Comparison of ENCODE assay signal across 3 cellular contexts in the genomic region with DNA sequence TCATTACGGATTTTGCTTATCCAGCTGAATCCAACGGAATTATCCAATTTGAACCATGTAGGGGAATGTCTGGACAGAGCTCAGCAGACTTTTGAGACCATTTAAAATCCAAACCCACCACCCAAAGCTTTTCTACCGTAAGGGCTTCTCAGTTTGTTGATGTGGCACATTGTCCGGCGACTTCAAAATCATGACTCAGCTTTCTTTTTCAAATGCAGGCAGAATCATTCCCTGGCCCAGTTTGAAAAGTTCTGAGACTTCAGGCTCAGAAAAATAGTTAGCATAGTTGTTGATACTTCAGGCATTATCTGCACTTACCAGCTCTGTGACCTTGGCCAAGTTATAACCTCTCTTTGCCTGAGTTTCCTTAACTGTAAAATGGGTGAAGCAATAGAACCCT.
TF ChIP-seq lines count a peak whose summit lies in the region.

No MANE protein-coding gene starts in this region.

TF ChIP-seq in A549, 52 proteins besides CTCF, POLR2A, EP300 and RAD21:
- TF ChIP-seq MAFK (IDR thresholded peaks at IDR 0.05; ENCODE audit: partially characterized antibody), result peak; percentile 77
- TF ChIP-seq RARB (CRISPR knock-in tag; IDR thresholded peaks at IDR 0.05), result no peak
- no peak for TF ChIP-seq RNF2 (IDR thresholded peaks at IDR 0.05; ENCODE audit: borderline replicate concordance, low read depth)
- TF ChIP-seq FOSB (CRISPR knock-in tag; IDR thresholded peaks at IDR 0.05), result no peak
- no peak for TF ChIP-seq FOXS1 (CRISPR knock-in tag; IDR thresholded peaks at IDR 0.05)

TF ChIP-seq in K562, 482 proteins besides CTCF, POLR2A, EP300 and RAD21:
- TF ChIP-seq BACH1 (tag; IDR thresholded peaks at IDR 0.05) (peak; percentile 38; the same call in 1 of the 2 replicates), ESRRA (IDR thresholded peaks at IDR 0.05; ENCODE audit: borderline replicate concordance, low read depth) (peak; percentile 40; the same call in 1 of the 2 replicates), ZNF197 (CRISPR knock-in tag; IDR thresholded peaks at IDR 0.05; ENCODE audit: low read depth) (no peak), MAFF (IDR thresholded peaks at IDR 0.05; ENCODE audit: low read length) (peak; percentile 63; the same call in 1 of the 2 replicates), MAFK (IDR thresholded peaks at IDR 0.05; ENCODE audit: low read length) (peak; percentile 59), TBP (optimal IDR thresholded peaks at IDR 0.05; ENCODE audit: low read depth, low read length) (no peak), ZNF316 (IDR thresholded peaks at IDR 0.05) (peak; percentile 86), NFE2 (IDR thresholded peaks at IDR 0.05; ENCODE audit: low read depth) (0 out of 2 replicates have a peak, but pooled peaks have one; percentile 8), C11orf30 (IDR thresholded peaks at IDR 0.05; ENCODE audit: low read depth) (peak; percentile 72; the same call in 1 of the 2 replicates), MAFG (tag; conservative IDR thresholded peaks at IDR 0.05) (peak; percentile 80), PTRF (tag; IDR thresholded peaks at IDR 0.05) (no peak), ZNF134 (CRISPR knock-in tag; conservative IDR thresholded peaks at IDR 0.05) (no peak)
- TF ChIP-seq, protein P1, sequence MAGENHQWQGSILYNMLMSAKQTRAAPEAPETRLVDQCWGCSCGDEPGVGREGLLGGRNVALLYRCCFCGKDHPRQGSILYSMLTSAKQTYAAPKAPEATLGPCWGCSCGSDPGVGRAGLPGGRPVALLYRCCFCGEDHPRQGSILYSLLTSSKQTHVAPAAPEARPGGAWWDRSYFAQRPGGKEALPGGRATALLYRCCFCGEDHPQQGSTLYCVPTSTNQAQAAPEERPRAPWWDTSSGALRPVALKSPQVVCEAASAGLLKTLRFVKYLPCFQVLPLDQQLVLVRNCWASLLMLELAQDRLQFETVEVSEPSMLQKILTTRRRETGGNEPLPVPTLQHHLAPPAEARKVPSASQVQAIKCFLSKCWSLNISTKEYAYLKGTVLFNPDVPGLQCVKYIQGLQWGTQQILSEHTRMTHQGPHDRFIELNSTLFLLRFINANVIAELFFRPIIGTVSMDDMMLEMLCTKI (IDR thresholded peaks at IDR 0.05; ENCODE audit: partially characterized antibody), result no peak
TF ChIP-seq in K562: peak in this region for 8.

TF ChIP-seq in HepG2, 621 proteins besides CTCF, POLR2A, EP300 and RAD21:
- TF ChIP-seq MAFF (IDR thresholded peaks at IDR 0.05; ENCODE audit: low read depth, low read length) (peak; percentile 87), MAFK (conservative IDR thresholded peaks at IDR 0.05 in 1 of 2, IDR thresholded peaks at IDR 0.05 in 1 of 2; ENCODE audit: low read length in 2 of 2) (peak; percentile 73 to 90), ATF3 (CRISPR knock-in tag; IDR thresholded peaks at IDR 0.05) (no peak), NFE2L2 (IDR thresholded peaks at IDR 0.05; ENCODE audit: low read length) (peak; percentile 88), ZFY (CRISPR knock-in tag; IDR thresholded peaks at IDR 0.05) (no peak)
